In genomic region chr12:94077209-94077608, GRCh38 we compare ENCODE assay signal across 8 cellular contexts.
"Had no signal": no experiment of that assay in that cellular context is flagged by ENCODE, and none has a peak within 500 bp of the region (broad histone marks: within the 10 kb centered on the region; RNA-seq: fewer than 3 reads in every experiment).

No MANE protein-coding gene starts in this region.

- H3K4me1 Mint-ChIP-seq: IgD-negative memory B cell had no signal

- ATAC-seq: K562 had no signal

- H3K4me3 ChIP-seq: K562 had no signal

- H3K27ac ChIP-seq: HL-60 had no signal

- H3K9me3 Mint-ChIP-seq: IgD-negative memory B cell had no signal

- H3K4me3 Mint-ChIP-seq: IgD-negative memory B cell had no signal

- H3K27ac Mint-ChIP-seq: IgD-negative memory B cell had no signal

- DNase-seq: IMR-90, KBM-7, KG1 had no signal

- FAIRE-seq: HepG2, HTR-8/SVneo, K562 had no signal

- H3K36me3 Mint-ChIP-seq: IgD-negative memory B cell had no signal
